ENCODE assay signal across 23 cellular contexts in the genomic region with DNA sequence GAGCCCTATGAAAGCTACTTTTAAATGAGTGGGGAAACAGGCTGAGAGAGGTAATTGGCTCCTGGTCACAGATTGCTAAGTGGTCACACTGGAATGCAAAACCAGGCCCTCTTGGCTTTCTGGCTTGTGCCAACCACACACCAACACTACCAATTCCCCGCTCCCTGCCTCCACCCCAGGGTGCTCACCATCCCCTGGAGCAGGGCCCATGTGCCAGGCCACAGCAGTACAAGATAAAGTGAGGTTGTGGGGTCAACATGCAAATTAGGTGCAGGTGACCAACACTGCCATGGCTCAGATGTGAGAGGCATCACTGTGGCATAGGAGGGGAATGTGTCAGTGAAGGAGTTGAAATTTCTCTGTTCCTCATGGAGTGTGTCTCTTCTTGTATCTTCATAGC.
DNase-seq lines count a peak whose midpoint lies in the region; ATAC-seq, FAIRE-seq and TF ChIP-seq lines count a peak whose summit lies in the region.
"Had no signal": no experiment of that assay in that cellular context is flagged by ENCODE, and none has a peak within 500 bp of the region (broad histone marks: within the 10 kb centered on the region; RNA-seq: fewer than 3 reads in every experiment).

No MANE protein-coding gene starts in this region.

- H3K36me3 ChIP-seq in right atrium auricular region (no peaks in the 10 kb centered on the region), heart left ventricle (no peaks in the 10 kb centered on the region), left lung (no peaks in the 10 kb centered on the region), gastroesophageal sphincter (no peaks in the 10 kb centered on the region)
- H3K36me3 ChIP-seq: HAP-1 had no signal

- TF ChIP-seq POLR2A in heart left ventricle (IDR thresholded peaks at IDR 0.05) (no peak), gastroesophageal sphincter (IDR thresholded peaks at IDR 0.05) (no peak)

- 86 to 100% (median 94%) methylated on average over 1 of the region's 1 CpG for WGBS in heart left ventricle, 4 donors
- WGBS in gastroesophageal sphincter (ENCODE audit: low coverage in 1 of 2), 2 donors = 83% methylated on average over 1 of the region's 1 CpG; no CpG with 5 or more reads in 1 of the 2 donors

- no peaks in the 10 kb centered on the region for H3K9me3 Mint-ChIP-seq in osteocyte (ENCODE audit: unreplicated experiment)

- no peaks in the 10 kb centered on the region for H3K4me1 Mint-ChIP-seq in osteocyte (ENCODE audit: unreplicated experiment)
- H3K4me1 Mint-ChIP-seq: CD4-positive, alpha-beta memory T cell had no signal

- DNase-seq in right atrium auricular region (ENCODE audit: low spot score) (peak; percentile 40), heart left ventricle (no peak), left lung (no peak), osteocyte (ENCODE audit: extremely low spot score, unreplicated experiment) (peak; percentile 79), urothelium cell line (ENCODE audit: low spot score) (no peak)
- DNase-seq in activated CD4-positive, alpha-beta T cell treated with anti-CD3 and anti-CD28 coated beads for 4 hours = no peak
- DNase-seq: C1 segment of cervical spinal cord; Calu3; CD4-positive, alpha-beta memory T cell; COR-L47; DMS53; DMS79 treated with DMSO at 0.1 percent for 48 hours; GF-D8; GOT3; HFFc6 had no signal

- FAIRE-seq in urothelium cell line (lab: Jason Lieb, UNC) = peak; percentile 63
- FAIRE-seq: A204.1, GM12891, GM18507, H54 had no signal

- ATAC-seq in heart left ventricle (no peak), left lung (peak; percentile 43), HG03469 (IDR thresholded peaks at IDR 0.05; ENCODE audit: unreplicated experiment) (no peak), gastroesophageal sphincter (no peak)

- TF ChIP-seq EP300 in gastroesophageal sphincter (IDR thresholded peaks at IDR 0.05) = no peak

- no peak overlapping the region for H3K4me3 Mint-ChIP-seq in osteocyte (ENCODE audit: unreplicated experiment)
- H3K4me3 Mint-ChIP-seq: CD4-positive, alpha-beta memory T cell; HFFc6 had no signal

- H3K27ac Mint-ChIP-seq in osteocyte (ENCODE audit: unreplicated experiment) = no peak overlapping the region
- H3K27ac Mint-ChIP-seq: CD4-positive, alpha-beta memory T cell; HFFc6 had no signal

- H3K27me3 ChIP-seq in right atrium auricular region (no peaks in the 10 kb centered on the region), heart left ventricle (peaks cover 0 to 6% (median 0%) of the 10 kb centered on the region in 9 donors), left lung (peaks cover 0 to 8% of the 10 kb centered on the region in 2 donors), gastroesophageal sphincter (peaks cover 21% of the 10 kb centered on the region)

- intact Hi-C loops in heart left ventricle (cut with DNase I) (no loop called here), left lung (cut with DNase I) (no loop called here)

- H3K4me1 ChIP-seq in right atrium auricular region = no peaks in the 10 kb centered on the region
- no peaks in the 10 kb centered on the region for H3K4me1 ChIP-seq in heart left ventricle
- no peaks in the 10 kb centered on the region for H3K4me1 ChIP-seq in left lung
- no peaks in the 10 kb centered on the region for H3K4me1 ChIP-seq in gastroesophageal sphincter

- H3K9me3 ChIP-seq in right atrium auricular region (no peaks in the 10 kb centered on the region), heart left ventricle (no peaks in the 10 kb centered on the region), left lung (no peaks in the 10 kb centered on the region), gastroesophageal sphincter (no peaks in the 10 kb centered on the region)
- H3K9me3 ChIP-seq: HAP-1 had no signal

- no peak overlapping the region for H3K27ac ChIP-seq in right atrium auricular region
- no peak overlapping the region for H3K27ac ChIP-seq in heart left ventricle
- H3K27ac ChIP-seq in left lung = no peak overlapping the region
- H3K27ac ChIP-seq in gastroesophageal sphincter = no peak overlapping the region
- H3K27ac ChIP-seq: 22Rv1 had no signal

- no peaks in the 10 kb centered on the region for H3K27me3 Mint-ChIP-seq in osteocyte (ENCODE audit: unreplicated experiment)

- no peak for TF ChIP-seq CTCF in right atrium auricular region (IDR thresholded peaks at IDR 0.05)
- TF ChIP-seq CTCF in heart left ventricle (IDR thresholded peaks at IDR 0.05) = no peak
- TF ChIP-seq CTCF in left lung (IDR thresholded peaks at IDR 0.05) = no peak
- TF ChIP-seq CTCF in osteocyte (IDR thresholded peaks at IDR 0.05) = no peak
- TF ChIP-seq CTCF in gastroesophageal sphincter (IDR thresholded peaks at IDR 0.05) = no peak

- H3K36me3 Mint-ChIP-seq in osteocyte (ENCODE audit: unreplicated experiment) = no peaks in the 10 kb centered on the region
- H3K36me3 Mint-ChIP-seq: CD4-positive, alpha-beta memory T cell had no signal

- H3K4me3 ChIP-seq in right atrium auricular region = no peak overlapping the region
- H3K4me3 ChIP-seq in heart left ventricle = no peak overlapping the region
- H3K4me3 ChIP-seq in left lung = no peak overlapping the region
- no peak overlapping the region for H3K4me3 ChIP-seq in gastroesophageal sphincter
- H3K4me3 ChIP-seq: HAP-1 had no signal

Comparison
In these comparisons a context has a peak if more than half of its experiments do, and no peak if none do; other contexts are left out.
1. DNase-seq: peak in right atrium auricular region (single experiment) and osteocyte (single experiment); none in heart left ventricle (0 of 5), left lung (0 of 2), urothelium cell line (single experiment) and activated CD4-positive, alpha-beta T cell treated with anti-CD3 and anti-CD28 coated beads for 4 hours (0 of 2).